29 cellular contexts compared by ENCODE assay signal in the genomic region with DNA sequence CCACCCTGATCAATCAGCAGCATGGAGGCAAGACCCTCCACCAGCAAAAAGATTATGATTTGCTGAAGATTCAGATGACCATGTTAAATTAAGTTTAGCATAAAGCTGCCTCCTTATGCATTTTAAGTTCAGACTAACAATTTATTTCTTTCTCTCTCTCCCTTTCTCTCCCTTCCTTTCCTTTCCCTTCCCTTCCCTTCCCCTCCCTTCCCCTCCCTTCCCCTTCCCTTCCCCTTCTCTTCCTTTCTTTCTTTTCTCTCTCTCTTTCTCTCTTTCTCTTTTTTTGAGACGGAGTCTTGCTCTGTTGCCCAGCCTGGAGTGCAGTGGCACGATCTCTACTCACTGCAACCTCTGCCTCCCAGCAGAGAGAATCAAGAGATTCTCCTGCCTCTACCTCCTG. TPM values are rescaled to one million over a fixed set of nuclear protein-coding genes. Genes with fewer than 3 reads are reported as not detected.
A peak's percentile ranks its signal among the peaks of the same experiment; 100 is the strongest.
DNase-seq lines count a peak whose midpoint lies in the region; ATAC-seq, FAIRE-seq and TF ChIP-seq lines count a peak whose summit lies in the region.
"Had no signal": no experiment of that assay in that cellular context is flagged by ENCODE, and none has a peak within 500 bp of the region (broad histone marks: within the 10 kb centered on the region; RNA-seq: fewer than 3 reads in every experiment).

No MANE protein-coding gene starts in this region.

- peaks cover 33% of the 10 kb centered on the region for H3K4me1 ChIP-seq in DND-41 (ENCODE audit: insufficient read depth, low read length)
- peaks cover 10% of the 10 kb centered on the region in 2 experiments; a peak in 2 of 5 replicates for H3K4me1 ChIP-seq in K562 (replicated peaks in 1 of 2; ENCODE audit: control insufficient read depth in 2 of 2, insufficient read depth in 2 of 2, low read length in 2 of 2)

- H2AFZ ChIP-seq in DND-41 (ENCODE audit: low read depth, low read length) (peak overlapping the region; percentile 33), K562 (ENCODE audit: low read depth, low read length) (0 out of 2 replicates have a peak overlapping the region, but pooled peaks have one; percentile 14)

- in situ Hi-C loops in K562 (cut with MboI): no loop called here

- H3K36me3 ChIP-seq in DND-41 (ENCODE audit: insufficient read depth, low read length) (peaks cover 17% of the 10 kb centered on the region; the same call in 1 of the 2 replicates), K562 (ENCODE audit: control insufficient read depth, insufficient read depth, low read length) (peaks cover 5% of the 10 kb centered on the region; the same call in 1 of the 3 replicates)
- H3K36me3 ChIP-seq: esophagus muscularis mucosa, heart left ventricle, left ventricle myocardium inferior, transverse colon had no signal

- POLR2A ChIA-PET in CD4-positive, alpha-beta T cell (lab: Charles Lee): no interaction called here
- POLR2A ChIA-PET in K562 (lab: Yijun Ruan, JAX): no interaction called here

- BruUV-seq in K562 (replicated peaks; lab: Mats Ljungman, UMichigan): no TSS peak

- H3K27ac Mint-ChIP-seq in CD4-positive, alpha-beta T cell: no peak overlapping the region
- no peak overlapping the region for H3K27ac Mint-ChIP-seq in nephron

- no peaks in the 10 kb centered on the region for H3K9me3 ChIP-seq in CD4-positive, alpha-beta T cell (ENCODE audit: control insufficient read depth, low read length)
- H3K9me3 ChIP-seq in DND-41 (ENCODE audit: insufficient read depth, low read length, severe bottlenecking) (no peaks in the 10 kb centered on the region), K562 (replicated peaks; ENCODE audit: control insufficient read depth, insufficient read depth, low read depth, low read length) (no peaks in the 10 kb centered on the region)
- H3K9me3 ChIP-seq: body of pancreas, esophagus muscularis mucosa, heart left ventricle, left ventricle myocardium inferior, transverse colon had no signal

- ATAC-seq in CD4-positive, alpha-beta T cell (ENCODE audit: poor library complexity): no peak
- ATAC-seq in DND-41 (ENCODE audit: insufficient read depth, low read depth) (no peak), K562 (no peak), HG02870 (IDR thresholded peaks at IDR 0.05; ENCODE audit: unreplicated experiment) (no peak)
- ATAC-seq: activated T-cell treated with anti-CD3 and anti-CD28 coated beads, Interleukin-2, amount 50 U/mL, for 4 hours; body of pancreas; foreskin keratinocyte; heart left ventricle; Panc1; SK-N-SH treated with all-trans-retinoic acid at 6 μM for 48 hours had no signal

- H3K4me3 Mint-ChIP-seq in CD4-positive, alpha-beta T cell: peak overlapping the region; percentile 92
- peak overlapping the region; percentile 66 to 97 (median 97) for H3K4me3 Mint-ChIP-seq in nephron

- peaks cover 40% of the 10 kb centered on the region for H3K79me2 ChIP-seq in DND-41 (ENCODE audit: insufficient read depth, low read length)
- peaks cover 37% of the 10 kb centered on the region for H3K79me2 ChIP-seq in K562 (ENCODE audit: control insufficient read depth, insufficient read depth, low read length)

- intact Hi-C loops in CD4-positive, alpha-beta T cell (cut with DNase I, micrococcal nuclease): loop anchor here (5.0 to 10.0 kb wide), 3 partner anchors 164 to 893 kb away; a partner anchor contains a TSS
- intact Hi-C loops in K562 (cut with micrococcal nuclease): no loop called here

- peaks cover 3% of the 10 kb centered on the region for H3K27me3 Mint-ChIP-seq in CD4-positive, alpha-beta T cell
- H3K27me3 Mint-ChIP-seq in nephron (ENCODE audit: low read depth): no peaks in the 10 kb centered on the region

- H3K4me3 ChIP-seq in DND-41 (ENCODE audit: low read depth in 1 of 2, low read length in 2 of 2) (no peak overlapping the region), K562 (no peak overlapping the region)
- H3K4me3 ChIP-seq: body of pancreas had no signal

- no peaks in the 10 kb centered on the region for H3K27me3 ChIP-seq in CD4-positive, alpha-beta T cell (ENCODE audit: control insufficient read depth, insufficient read depth, low read length)
- H3K27me3 ChIP-seq in DND-41 (ENCODE audit: insufficient read depth, low read length, poor library complexity) (no peaks in the 10 kb centered on the region), K562 (ENCODE audit: control insufficient read depth in 2 of 2, insufficient read depth in 2 of 2, low read length in 2 of 2) (no peaks in the 10 kb centered on the region)
- H3K27me3 ChIP-seq: body of pancreas, esophagus muscularis mucosa, foreskin keratinocyte, heart left ventricle, transverse colon had no signal

- H3K9me1 ChIP-seq in K562 (ENCODE audit: control insufficient read depth, insufficient read depth, low read length): peaks cover 3% of the 10 kb centered on the region

- TF ChIP-seq POLR2A in K562 (conservative IDR thresholded peaks at IDR 0.05): no peak

- CTCF ChIA-PET in CD4-positive, alpha-beta T cell (lab: Charles Lee): no interaction called here
- CTCF ChIA-PET in K562 (lab: Yijun Ruan, JAX; ENCODE audit: low intra/inter-chr PET ratio): no interaction called here

- no peak for TF ChIP-seq CTCF in CD4-positive, alpha-beta T cell (IDR thresholded peaks at IDR 0.05)
- TF ChIP-seq CTCF in DND-41 (IDR thresholded peaks at IDR 0.05; ENCODE audit: borderline replicate concordance, extremely low read depth, low read length, poor library complexity, severe bottlenecking) (no peak), K562 (IDR thresholded peaks at IDR 0.05 in 2 of 3, conservative IDR thresholded peaks at IDR 0.05 in 1 of 3; ENCODE audit: insufficient read depth in 2 of 3, low read depth in 1 of 3, low read length in 3 of 3) (no peak), nephron (IDR thresholded peaks at IDR 0.05; ENCODE audit: unreplicated experiment in 3 of 3) (no peak)

- no peaks in the 10 kb centered on the region for H3K9me3 Mint-ChIP-seq in CD4-positive, alpha-beta T cell
- no peaks in the 10 kb centered on the region for H3K9me3 Mint-ChIP-seq in nephron
- H3K9me3 Mint-ChIP-seq: activated T-cell treated with anti-CD3 and anti-CD28 coated beads, Interleukin-2, amount 50 U/mL, for 4 hours had no signal

- H3K4me2 ChIP-seq in DND-41 (ENCODE audit: insufficient read depth, low read length) (no peak overlapping the region), K562 (ENCODE audit: insufficient read depth, low read length) (no peak overlapping the region)

- WGBS in K562 (ENCODE audit: insufficient coverage, low coverage, missing lambda C conversion rate): no CpG with 5 or more reads among the region's 2 CpGs

- peaks cover 25% of the 10 kb centered on the region for H3K4me1 Mint-ChIP-seq in CD4-positive, alpha-beta T cell (ENCODE audit: low read depth)
- H3K4me1 Mint-ChIP-seq in nephron: peaks cover 13% of the 10 kb centered on the region

- peaks cover 6% of the 10 kb centered on the region for H3K36me3 Mint-ChIP-seq in CD4-positive, alpha-beta T cell (ENCODE audit: low read depth)
- H3K36me3 Mint-ChIP-seq in nephron (ENCODE audit: low read depth): no peaks in the 10 kb centered on the region

- H4K20me1 ChIP-seq in DND-41 (ENCODE audit: insufficient read depth, low read length) (peaks cover 18% of the 10 kb centered on the region), K562 (replicated peaks; ENCODE audit: control insufficient read depth, insufficient read depth, low read length) (no peaks in the 10 kb centered on the region)

- no peak for DNase-seq in CD4-positive, alpha-beta T cell
- DNase-seq in DND-41: no peak
- DNase-seq in K562 (ENCODE audit: extremely low read depth in 1 of 4, low spot score in 3 of 4): no peak
- no peak for DNase-seq in caudate nucleus (lab: John Stamatoyannopoulos, UW)
- DNase-seq in 8988T: no peak
- DNase-seq: activated CD4-positive, alpha-beta T cell treated with anti-CD3 and anti-CD28 coated beads for 48 hours; activated T-cell treated with anti-CD3 and anti-CD28 coated beads, Interleukin-2, amount 50 U/mL, for 4 hours; body of pancreas; C1 segment of cervical spinal cord; foreskin keratinocyte; heart left ventricle; left ventricle myocardium inferior; mesenchymal stem cell; NCI-H1417; NCI-H2029; NCI-H2227 treated with DMSO at 0.1 percent for 48 hours; NCI-H526; Right ventricle myocardium superior; stimulated activated CD4-positive, alpha-beta T cell treated with anti-CD3 and anti-CD28 coated beads, Interleukin-15, amount 100 ng/mL, for 24 hours; stimulated activated CD4-positive, alpha-beta T cell treated with anti-CD3 and anti-CD28 coated beads, Interleukin-4, amount 100 ng/mL, for 4 hours; transverse colon had no signal

- TF ChIP-seq RAD21 in K562 (CRISPR knock-in tag; conservative IDR thresholded peaks at IDR 0.05 in 1 of 2, IDR thresholded peaks at IDR 0.05 in 1 of 2): no peak

- no peak for TF ChIP-seq EP300 in K562 (IDR thresholded peaks at IDR 0.05; ENCODE audit: low read length)

- H3K9ac ChIP-seq in DND-41 (ENCODE audit: low read depth, low read length) (no peak overlapping the region), K562 (ENCODE audit: insufficient read depth in 1 of 2, low read depth in 2 of 2, low read length in 2 of 2) (no peak overlapping the region)

- H3K27ac ChIP-seq in CD4-positive, alpha-beta T cell (ENCODE audit: low read depth, low read length): no peak overlapping the region
- H3K27ac ChIP-seq in DND-41 (ENCODE audit: low read length): no peak overlapping the region
- H3K27ac ChIP-seq in K562 (ENCODE audit: extremely low read depth, low read depth, low read length): no peak overlapping the region
- H3K27ac ChIP-seq in caudate nucleus (ENCODE audit: low read depth, low read length): no peak overlapping the region
- H3K27ac ChIP-seq: body of pancreas, esophagus muscularis mucosa, foreskin keratinocyte, heart left ventricle, left ventricle myocardium inferior had no signal

- no peak for FAIRE-seq in K562 (lab: Jason Lieb, UNC)
- FAIRE-seq: endometrium, H1, keratinocyte had no signal

RNA-seq across cellular contexts. Expression of a gene that starts 1.4 kb away (rescaled TPM):
- under 1 TPM; 0.42 to 0.47 TPM for total RNA-seq in CD4-positive, alpha-beta T cell
- total RNA-seq in K562 (2011; cell fraction: chromatin; rRNA removed; ENCODE audit: low replicate concordance): 39.1 and 73.4 TPM in 2 replicates
- total RNA-seq in K562 (2011; cell fraction: nucleolus; rRNA removed): 15.3 and 20.0 TPM in 2 replicates
- 32.4 and 34.7 TPM in 2 replicates for total RNA-seq in K562 (2011; cell fraction: nucleoplasm; rRNA removed)
- 31.7 and 33.3 TPM in 2 replicates for total RNA-seq in K562 (2014; rRNA removed)
- 43.8 and 51.0 TPM in 2 replicates for total RNA-seq in K562 (2014; rRNA removed; fragmentation: Illumina TruSeq; extraction: Trizol)
- 46.3 and 52.2 TPM in 2 replicates for total RNA-seq in K562 (2015; rRNA removed; fragmentation: Illumina TruSeq; extraction: Trizol)
- total RNA-seq in K562 (2021): 35.4 and 36.8 TPM in 2 replicates
- 38.5 and 47.3 TPM in 2 replicates for polyA plus RNA-seq in K562 (2011; rRNA removed)
- 9.7 and 16.4 TPM in 2 replicates for polyA plus RNA-seq in K562 (2011; cell fraction: cytosol; rRNA removed)
- polyA plus RNA-seq in K562 (2011; cell fraction: nucleus; rRNA removed): 13.4 and 17.4 TPM in 2 replicates
- 27.7 and 30.3 TPM in 2 replicates for polyA plus RNA-seq in K562 (2012)
- polyA plus RNA-seq in K562 (2014; fragmentation: Illumina TruSeq; extraction: Trizol): 45.8 and 49.2 TPM in 2 replicates
- 10 to 100 TPM; 43.2 to 57.3 TPM for polyA plus RNA-seq in K562 (2014; fragmentation: Nextera tagmentation; extraction: Ambion mirVana)
- 38.1 and 41.5 TPM in 2 replicates for polyA plus RNA-seq in K562 (2014; rRNA removed)
- 40.0 and 40.8 TPM in 2 replicates for polyA minus RNA-seq in K562 (2011; rRNA and poly(A)+ RNA removed)
- 14.7 and 22.0 TPM in 2 replicates for polyA minus RNA-seq in K562 (2011; cell fraction: cytosol; rRNA and poly(A)+ RNA removed)
- polyA minus RNA-seq in K562 (2011; cell fraction: nucleus; rRNA and poly(A)+ RNA removed): 8.8 and 18.9 TPM in 2 replicates
- total RNA-seq: body of pancreas had no signal

Comparison
In these comparisons a context has a peak if more than half of its experiments do, and no peak if none do; other contexts are left out.
1. RNA of a gene that starts 1.4 kb away (total RNA-seq): 15.3 to 73.4 TPM in K562; 0.42 to 0.47 TPM in CD4-positive, alpha-beta T cell; every median in the first group is over 10 times any median in the second.